In the genomic region with DNA sequence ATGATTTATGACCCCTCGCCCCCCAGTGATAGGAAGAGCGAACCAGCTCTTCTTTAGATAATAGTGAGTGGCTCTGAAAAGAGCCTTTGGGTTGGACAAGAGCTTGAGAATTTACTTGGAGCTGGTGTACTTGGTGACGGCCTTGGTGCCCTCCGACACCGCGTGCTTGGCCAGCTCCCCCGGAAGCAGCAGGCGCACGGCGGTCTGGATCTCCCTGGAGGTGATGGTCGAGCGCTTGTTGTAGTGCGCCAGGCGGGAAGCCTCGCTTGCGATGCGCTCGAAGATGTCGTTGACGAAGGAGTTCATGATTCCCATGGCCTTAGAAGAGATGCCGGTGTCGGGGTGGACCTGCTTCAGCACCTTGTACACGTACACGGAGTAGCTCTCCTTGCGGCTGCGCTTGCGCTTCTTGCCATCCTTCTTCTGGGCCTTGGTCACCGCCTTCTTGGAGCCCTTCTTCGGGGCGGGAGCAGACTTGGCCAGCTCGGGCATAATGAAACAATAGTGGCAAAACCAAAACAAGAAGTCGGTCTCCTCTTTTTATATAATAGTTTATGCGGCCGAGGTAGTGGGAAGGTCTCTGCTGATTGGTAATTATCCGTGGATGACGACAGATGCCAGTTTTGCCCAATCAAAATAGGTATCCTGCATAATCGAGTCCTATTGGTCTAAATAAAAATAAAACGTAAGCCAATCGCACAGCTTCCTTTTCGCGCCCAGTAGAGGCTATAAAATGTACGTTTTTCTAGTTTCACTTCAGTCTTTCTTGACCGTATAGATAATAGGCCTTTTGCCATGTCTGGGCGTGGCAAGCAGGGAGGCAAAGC, we compare ENCODE assay signal across 8 cellular contexts.
DNase-seq lines count a peak whose midpoint lies in the region; ATAC-seq, FAIRE-seq and TF ChIP-seq lines count a peak whose summit lies in the region.
"Not testable (repeated sequence)": the region's sequence is repeated elsewhere in the genome, so short reads cannot be mapped to it uniquely, and the experiment has no call there.

No MANE protein-coding gene starts in this region.

- H3K27ac ChIP-seq in BLaER1 treated with 17β-estradiol and CSF1 and Interleukin-3, amounts not matched to agents 10 nM and 100 nM, result peak overlapping the region; percentile 70 to 98 (median 96)
- H3K27ac ChIP-seq in small intestine (ENCODE audit: low read depth in 1 of 2, low read length in 1 of 2), result peak overlapping the region; percentile 81 to 95

- ATAC-seq in GM19328 (IDR thresholded peaks at IDR 0.05; ENCODE audit: unreplicated experiment) (peak; percentile 68), HG03378 (IDR thresholded peaks at IDR 0.05; ENCODE audit: unreplicated experiment) (peak; percentile 76)

- H3K4me1 ChIP-seq in BLaER1 treated with 17β-estradiol and CSF1 and Interleukin-3, amounts not matched to agents 10 nM and 100 nM, result peaks cover 35 to 51% (median 40%) of the 10 kb centered on the region in 10 experiments
- not testable (repeated sequence) for H3K4me1 ChIP-seq in small intestine (ENCODE audit: control insufficient read depth in 2 of 2, insufficient read depth in 1 of 2, low read depth in 1 of 2, low read length in 1 of 2)

- not testable (repeated sequence) for H3K9me3 ChIP-seq in BLaER1 treated with 17β-estradiol and CSF1 and Interleukin-3, amounts not matched to agents 10 nM and 100 nM (replicated peaks in 1 of 11); small intestine (ENCODE audit: control insufficient read depth, low read depth)

- H3K4me2 ChIP-seq in BLaER1 treated with 17β-estradiol and CSF1 and Interleukin-3, amounts not matched to agents 10 nM and 100 nM, result peak overlapping the region; percentile 83 to 99 (median 88)

- H3K36me3 ChIP-seq in BLaER1 treated with 17β-estradiol and CSF1 and Interleukin-3, amounts not matched to agents 10 nM and 100 nM; small intestine (ENCODE audit: control insufficient read depth in 2 of 2, insufficient read depth in 2 of 2, low read length in 2 of 2): not testable (repeated sequence)

- peak overlapping the region; percentile 95 for H3K27ac Mint-ChIP-seq in chondrocyte (ENCODE audit: unreplicated experiment)

- H3K9me3 Mint-ChIP-seq in chondrocyte (ENCODE audit: low read depth), result not testable (repeated sequence)

- not testable (repeated sequence) for H4K20me1 ChIP-seq in BLaER1 treated with 17β-estradiol and CSF1 and Interleukin-3, amounts not matched to agents 10 nM and 100 nM

- TF ChIP-seq CTCF in chondrocyte (IDR thresholded peaks at IDR 0.05), result not testable (repeated sequence)

- H3K27me3 ChIP-seq in BLaER1 treated with 17β-estradiol and CSF1 and Interleukin-3, amounts not matched to agents 10 nM and 100 nM; small intestine (ENCODE audit: control insufficient read depth in 2 of 2, insufficient read depth in 2 of 2, low read length in 2 of 2): not testable (repeated sequence)

- H3K4me1 Mint-ChIP-seq in chondrocyte (ENCODE audit: low read depth), result peaks cover 39% of the 10 kb centered on the region

- H3K36me3 Mint-ChIP-seq in chondrocyte (ENCODE audit: low read depth), result not testable (repeated sequence)

- WGBS in small intestine, 3 donors, result 0% methylated on average over 44 of the region's 44 CpGs

- peak; percentile 94 for DNase-seq in NCI-H510A treated with DMSO at 0.1 percent for 48 hours (lab: John Stamatoyannopoulos, UW)
- peak; percentile 58 for DNase-seq in activated CD4-positive, CD25-positive, alpha-beta regulatory T cell treated with anti-CD3 and anti-CD28 coated beads, Interleukin-2, amount 50 U/mL, for 16 hours (ENCODE audit: low read depth, low spot score)
- not testable (repeated sequence) for DNase-seq in chondrocyte (ENCODE audit: low spot score)
- peak; percentile 96 for DNase-seq in iris pigment epithelial cell (ENCODE audit: low read depth)
- DNase-seq in small intestine, result peak; percentile 96

- peak overlapping the region; percentile 82 for H3K4me3 Mint-ChIP-seq in chondrocyte (ENCODE audit: unreplicated experiment)

- FAIRE-seq in small intestine (lab: Jason Lieb, UNC), result peak; percentile 80

- H3K27me3 Mint-ChIP-seq in chondrocyte (ENCODE audit: low read depth), result not testable (repeated sequence)

- H3K4me3 ChIP-seq in BLaER1 treated with 17β-estradiol and CSF1 and Interleukin-3, amounts not matched to agents 10 nM and 100 nM, result peak overlapping the region; percentile 67 to 81 (median 72)
- H3K4me3 ChIP-seq in small intestine (ENCODE audit: low read depth in 1 of 2, low read length in 2 of 2), result peak overlapping the region; percentile 22 to 53

- peak overlapping the region; percentile 82 to 98 (median 91) for H3K9ac ChIP-seq in BLaER1 treated with 17β-estradiol and CSF1 and Interleukin-3, amounts not matched to agents 10 nM and 100 nM
